ENCODE assay signal across 20 cellular contexts in the genomic region with DNA sequence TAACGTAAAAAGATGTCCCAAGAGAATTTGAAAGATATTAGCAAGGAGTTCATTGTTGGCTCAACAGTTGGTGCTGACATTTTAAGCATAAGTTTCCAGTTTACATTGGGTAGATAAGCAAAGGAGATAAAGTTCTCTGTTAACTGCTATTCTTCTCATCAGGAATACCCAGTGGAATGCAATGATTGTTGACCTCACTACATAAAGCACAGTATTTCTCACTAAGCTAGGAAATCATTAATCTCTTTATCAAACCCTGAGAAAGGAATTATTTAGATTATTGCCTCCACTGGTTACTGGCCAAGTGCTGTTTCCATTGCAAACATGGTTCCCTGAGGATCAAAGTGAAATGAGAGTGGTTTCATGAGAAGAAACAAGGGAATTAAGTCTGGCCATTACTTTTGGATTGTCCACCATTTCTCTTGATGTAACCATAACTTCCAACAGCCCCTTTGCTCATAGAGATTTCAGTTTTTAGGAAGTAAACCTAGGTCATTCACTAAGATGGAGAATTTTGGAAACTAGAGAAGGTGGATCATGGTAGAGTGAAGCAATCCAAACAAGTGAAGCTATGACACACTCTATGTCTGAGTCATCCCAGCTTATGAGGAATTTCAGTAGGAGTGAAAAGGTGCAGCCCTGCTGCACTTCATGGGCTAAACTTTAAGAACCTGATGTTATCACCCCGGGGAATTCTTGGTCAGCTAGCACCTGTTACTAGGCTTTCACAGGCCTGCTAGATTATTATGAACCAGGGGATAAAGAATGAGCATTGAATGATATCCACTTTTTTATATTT.
DNase-seq lines count a peak whose midpoint lies in the region; ATAC-seq, FAIRE-seq and TF ChIP-seq lines count a peak whose summit lies in the region.
"Had no signal": no experiment of that assay in that cellular context is flagged by ENCODE, and none has a peak within 500 bp of the region (broad histone marks: within the 10 kb centered on the region; RNA-seq: fewer than 3 reads in every experiment).

No MANE protein-coding gene starts in this region.

- no peaks in the 10 kb centered on the region for H3K27me3 ChIP-seq in gastroesophageal sphincter
- H3K27me3 ChIP-seq: upper lobe of left lung had no signal

- no peaks in the 10 kb centered on the region for H3K36me3 ChIP-seq in gastroesophageal sphincter
- H3K36me3 ChIP-seq: upper lobe of left lung had no signal

- TF ChIP-seq CTCF in omental fat pad (IDR thresholded peaks at IDR 0.05) (no peak), gastroesophageal sphincter (IDR thresholded peaks at IDR 0.05) (no peak)

- TF ChIP-seq POLR2A in gastroesophageal sphincter (IDR thresholded peaks at IDR 0.05), result no peak

- ATAC-seq in omental fat pad (ENCODE audit: low FRiP score), result peak; percentile 83
- no peak for ATAC-seq in gastroesophageal sphincter
- no peak for ATAC-seq in HG03159 (IDR thresholded peaks at IDR 0.05; ENCODE audit: unreplicated experiment)
- ATAC-seq: activated CD8-positive, alpha-beta T cell treated with anti-CD3 and anti-CD28 coated beads for 36 hours; activated naive CD8-positive, alpha-beta T cell treated with anti-CD3 and anti-CD28 coated beads, Interleukin-2, amount 50 U/mL, for 24 hours; stimulated activated memory B cell treated with anti-CD40 and anti-IgM and Interleukin-4, amounts not matched to agents 10 μg/mL and 1 μg/mL and 100 μg/mL, for 72 hours had no signal

- TF ChIP-seq EP300 in gastroesophageal sphincter (IDR thresholded peaks at IDR 0.05), result no peak

- WGBS in gastroesophageal sphincter (ENCODE audit: low coverage in 1 of 2), 2 donors, result 74 to 94% methylated on average over 2 of the region's 2 CpGs

- H3K27ac ChIP-seq in gastroesophageal sphincter, result no peak overlapping the region
- H3K27ac ChIP-seq: parathyroid adenoma, PC-9, upper lobe of left lung had no signal

- peak; percentile 16 for FAIRE-seq in RCC 7860 (lab: Jason Lieb, UNC)
- FAIRE-seq: endometrium had no signal

- peak; percentile 16 for DNase-seq in EL
- peak; percentile 46 for DNase-seq in RCC 7860 (ENCODE audit: low spot score)
- DNase-seq in fibroblast of gingiva (ENCODE audit: low read depth), result peak; percentile 2
- DNase-seq in omental fat pad (ENCODE audit: low spot score), result no peak
- no peak for DNase-seq in UCSD-AML1 (lab: John Stamatoyannopoulos, UW; ENCODE audit: unreplicated experiment)
- no peak for DNase-seq in NCI-H345 treated with DMSO at 0.1 percent for 48 hours (lab: John Stamatoyannopoulos, UW; ENCODE audit: unreplicated experiment)
- DNase-seq: activated CD8-positive, alpha-beta T cell treated with anti-CD3 and anti-CD28 coated beads for 36 hours; activated naive CD8-positive, alpha-beta T cell treated with anti-CD3 and anti-CD28 coated beads, Interleukin-2, amount 50 U/mL, for 24 hours; COR-L47; left cardiac atrium; NCI-H187; NCI-H524; PC-9; SW 1271; upper lobe of left lung had no signal

- no peaks in the 10 kb centered on the region for H3K9me3 ChIP-seq in gastroesophageal sphincter
- H3K9me3 ChIP-seq: upper lobe of left lung had no signal

- no peaks in the 10 kb centered on the region for H3K4me1 ChIP-seq in gastroesophageal sphincter
- H3K4me1 ChIP-seq: parathyroid adenoma, upper lobe of left lung had no signal

- no peak overlapping the region for H3K4me3 ChIP-seq in gastroesophageal sphincter
- H3K4me3 ChIP-seq: PC-9, upper lobe of left lung had no signal

Comparison
In these comparisons a context has a peak if more than half of its experiments do, and no peak if none do; other contexts are left out.
1. DNase-seq: peak in EL (single experiment), RCC 7860 (single experiment) and fibroblast of gingiva (single experiment); none in omental fat pad (single experiment), UCSD-AML1 (single experiment) and NCI-H345 treated with DMSO at 0.1 percent for 48 hours (single experiment).